In genomic region chr7:118214051-118214832, GRCh38 we compare ENCODE assay signal across 8 cellular contexts. TPM values are rescaled to one million over a fixed set of nuclear protein-coding genes. Genes with fewer than 3 reads are reported as not detected.
DNase-seq lines count a peak whose midpoint lies in the region; ATAC-seq and TF ChIP-seq lines count a peak whose summit lies in the region.

No MANE protein-coding gene starts in this region.

- no peak overlapping the region for H3K4me3 Mint-ChIP-seq in MCF 10A (ENCODE audit: unreplicated experiment)
- peak overlapping the region; percentile 73 to 93 (median 90) for H3K4me3 Mint-ChIP-seq in naive thymus-derived CD4-positive, alpha-beta T cell
- peak overlapping the region; percentile 86 for H3K4me3 Mint-ChIP-seq in stimulated activated naive CD8-positive, alpha-beta T cell treated with anti-CD3 and anti-CD28 coated beads, Interleukin-15, Interleukin-2, amounts not matched to agents 100 ng/mL and 50 ng/mL, for 24 hours

- no peaks in the 10 kb centered on the region for H3K9me3 ChIP-seq in breast epithelium
- H3K9me3 ChIP-seq in naive thymus-derived CD4-positive, alpha-beta T cell (ENCODE audit: control insufficient read depth in 2 of 3, low read length in 3 of 3): no peaks in the 10 kb centered on the region

- H3K27ac Mint-ChIP-seq in MCF 10A (ENCODE audit: low read depth, unreplicated experiment): no peak overlapping the region
- peak overlapping the region in 8 of 9 donors; percentile 53 to 94 (median 82) for H3K27ac Mint-ChIP-seq in naive thymus-derived CD4-positive, alpha-beta T cell
- H3K27ac Mint-ChIP-seq in stimulated activated naive CD8-positive, alpha-beta T cell treated with anti-CD3 and anti-CD28 coated beads, Interleukin-15, Interleukin-2, amounts not matched to agents 100 ng/mL and 50 ng/mL, for 24 hours: peak overlapping the region; percentile 91

- no peaks in the 10 kb centered on the region for H3K9me3 Mint-ChIP-seq in MCF 10A (ENCODE audit: unreplicated experiment)
- H3K9me3 Mint-ChIP-seq in naive thymus-derived CD4-positive, alpha-beta T cell: peaks cover 0 to 3% (median 0%) of the 10 kb centered on the region in 11 donors
- no peaks in the 10 kb centered on the region for H3K9me3 Mint-ChIP-seq in stimulated activated naive CD8-positive, alpha-beta T cell treated with anti-CD3 and anti-CD28 coated beads, Interleukin-15, Interleukin-2, amounts not matched to agents 100 ng/mL and 50 ng/mL, for 24 hours

- CTCF ChIA-PET in MCF 10A (lab: Yijun Ruan, JAX): no interaction called here
- CTCF ChIA-PET in naive thymus-derived CD4-positive, alpha-beta T cell (lab: Charles Lee): no interaction called here

- H3K27ac ChIP-seq in breast epithelium: peak overlapping the region in 1 of 2 donors; percentile 16
- peak overlapping the region; percentile 38 for H3K27ac ChIP-seq in naive thymus-derived CD4-positive, alpha-beta T cell (ENCODE audit: low read depth, low read length)

- POLR2A ChIA-PET in MCF 10A (lab: Yijun Ruan, JAX): no interaction called here
- POLR2A ChIA-PET in naive thymus-derived CD4-positive, alpha-beta T cell (lab: Charles Lee): interaction anchor here (0.7 to 0.8 kb wide), 2 partner anchors 8 to 26 kb away, joined by 3 read pairs; no protein-coding TSS in a partner anchor

- TF ChIP-seq CTCF in breast epithelium (IDR thresholded peaks at IDR 0.05): no peak
- TF ChIP-seq CTCF in MCF 10A (IDR thresholded peaks at IDR 0.05; ENCODE audit: unreplicated experiment): no peak

- ATAC-seq in HG02981 (IDR thresholded peaks at IDR 0.05; ENCODE audit: unreplicated experiment): peak; percentile 93
- ATAC-seq in naive thymus-derived CD4-positive, alpha-beta T cell: peak; percentile 85

- BruUV-seq in MCF 10A (replicated peaks; lab: Mats Ljungman, UMichigan): no TSS peak

- intact Hi-C loops in breast epithelium (cut with DNase I; ENCODE audit: low total_unique reads) (no loop called here), MCF 10A (cut with micrococcal nuclease) (no loop called here)
- intact Hi-C loops in naive thymus-derived CD4-positive, alpha-beta T cell (cut with micrococcal nuclease): loop anchor here in 1 of 2 donors (1.0 kb wide), 1 partner anchor 30 kb away; the partner anchor contains the start of gene LSM8

- no peaks in the 10 kb centered on the region for H3K36me3 ChIP-seq in breast epithelium
- H3K36me3 ChIP-seq in naive thymus-derived CD4-positive, alpha-beta T cell (ENCODE audit: control insufficient read depth in 2 of 3, insufficient read depth in 3 of 3, low read length in 3 of 3): no peaks in the 10 kb centered on the region

- DNase-seq in breast epithelium (ENCODE audit: low spot score in 2 of 2) (peak; percentile 35 to 54), MCF 10A (ENCODE audit: unreplicated experiment) (no peak), NCI-H524 (lab: John Stamatoyannopoulos, UW) (peak; percentile 94 to 95), epidermal melanocyte (ENCODE audit: insufficient read length, low spot score) (peak; percentile 54)
- peak; percentile 54 to 74 (median 63) for DNase-seq in activated CD8-positive, alpha-beta memory T cell treated with anti-CD3 and anti-CD28 coated beads for 48 hours (ENCODE audit: low read depth in 2 of 3, low spot score in 2 of 3)
- peak; percentile 45 to 85 (median 57) for DNase-seq in naive thymus-derived CD4-positive, alpha-beta T cell

- no peak for TF ChIP-seq POLR2A in breast epithelium (IDR thresholded peaks at IDR 0.05)

- H3K27me3 ChIP-seq in breast epithelium: no peaks in the 10 kb centered on the region
- no peaks in the 10 kb centered on the region for H3K27me3 ChIP-seq in naive thymus-derived CD4-positive, alpha-beta T cell (ENCODE audit: control insufficient read depth in 2 of 2, insufficient read depth in 2 of 2, low read length in 2 of 2)

- H3K27me3 Mint-ChIP-seq in MCF 10A (ENCODE audit: insufficient read depth, unreplicated experiment): peaks cover 37% of the 10 kb centered on the region
- H3K27me3 Mint-ChIP-seq in naive thymus-derived CD4-positive, alpha-beta T cell: peaks cover 6 to 45% (median 20%) of the 10 kb centered on the region in 5 donors
- H3K27me3 Mint-ChIP-seq in stimulated activated naive CD8-positive, alpha-beta T cell treated with anti-CD3 and anti-CD28 coated beads, Interleukin-15, Interleukin-2, amounts not matched to agents 100 ng/mL and 50 ng/mL, for 24 hours: peaks cover 8% of the 10 kb centered on the region

- no peaks in the 10 kb centered on the region for H3K4me1 ChIP-seq in breast epithelium
- H3K4me1 ChIP-seq in naive thymus-derived CD4-positive, alpha-beta T cell (ENCODE audit: control insufficient read depth in 2 of 2, insufficient read depth in 2 of 2, low read length in 2 of 2): peaks cover 3 to 4% of the 10 kb centered on the region in 2 donors

- no peaks in the 10 kb centered on the region for H3K36me3 Mint-ChIP-seq in MCF 10A (ENCODE audit: insufficient read depth, unreplicated experiment)
- no peaks in the 10 kb centered on the region for H3K36me3 Mint-ChIP-seq in naive thymus-derived CD4-positive, alpha-beta T cell
- H3K36me3 Mint-ChIP-seq in stimulated activated naive CD8-positive, alpha-beta T cell treated with anti-CD3 and anti-CD28 coated beads, Interleukin-15, Interleukin-2, amounts not matched to agents 100 ng/mL and 50 ng/mL, for 24 hours (ENCODE audit: low read depth): no peaks in the 10 kb centered on the region

- no peaks in the 10 kb centered on the region for H3K4me1 Mint-ChIP-seq in MCF 10A (ENCODE audit: insufficient read depth, unreplicated experiment)
- H3K4me1 Mint-ChIP-seq in naive thymus-derived CD4-positive, alpha-beta T cell: peaks cover 8 to 19% (median 12%) of the 10 kb centered on the region in 7 donors
- peaks cover 19% of the 10 kb centered on the region for H3K4me1 Mint-ChIP-seq in stimulated activated naive CD8-positive, alpha-beta T cell treated with anti-CD3 and anti-CD28 coated beads, Interleukin-15, Interleukin-2, amounts not matched to agents 100 ng/mL and 50 ng/mL, for 24 hours (ENCODE audit: low read depth)

- peak overlapping the region; percentile 53 to 63 (median 58) for H3K4me3 ChIP-seq in breast epithelium
- peak overlapping the region; percentile 62 for H3K4me3 ChIP-seq in naive thymus-derived CD4-positive, alpha-beta T cell (ENCODE audit: low read length)

RNA-seq across cellular contexts. Expression of gene ANKRD7, which starts 10.3 kb away (rescaled TPM):
- total RNA-seq in breast epithelium: under 1 TPM in 2 of 3 donors, not detected in 1; 0.32 to 0.73 TPM
- total RNA-seq in MCF 10A (2022): not detected in 2 replicates
- total RNA-seq in naive thymus-derived CD4-positive, alpha-beta T cell: not detected
- polyA plus RNA-seq in naive thymus-derived CD4-positive, alpha-beta T cell: 1 to 10 TPM in 1 of 2 donors, not detected in 1; 1.2 TPM

RNA-seq across cellular contexts. Expression of gene LSM8, which starts 30.3 kb away (rescaled TPM):
- total RNA-seq in breast epithelium (10 to 100 TPM; 34.7 to 52.3 (median 49.9) TPM), MCF 10A (2022) (48.2 and 56.5 TPM in 2 replicates)
- total RNA-seq in naive thymus-derived CD4-positive, alpha-beta T cell: 10 to 100 TPM; 33.5 to 65.8 (median 50.3) TPM
- polyA plus RNA-seq in naive thymus-derived CD4-positive, alpha-beta T cell: 10 to 100 TPM; 29.8 to 43.9 TPM
